7 cellular contexts compared by ENCODE assay signal in the genomic region with DNA sequence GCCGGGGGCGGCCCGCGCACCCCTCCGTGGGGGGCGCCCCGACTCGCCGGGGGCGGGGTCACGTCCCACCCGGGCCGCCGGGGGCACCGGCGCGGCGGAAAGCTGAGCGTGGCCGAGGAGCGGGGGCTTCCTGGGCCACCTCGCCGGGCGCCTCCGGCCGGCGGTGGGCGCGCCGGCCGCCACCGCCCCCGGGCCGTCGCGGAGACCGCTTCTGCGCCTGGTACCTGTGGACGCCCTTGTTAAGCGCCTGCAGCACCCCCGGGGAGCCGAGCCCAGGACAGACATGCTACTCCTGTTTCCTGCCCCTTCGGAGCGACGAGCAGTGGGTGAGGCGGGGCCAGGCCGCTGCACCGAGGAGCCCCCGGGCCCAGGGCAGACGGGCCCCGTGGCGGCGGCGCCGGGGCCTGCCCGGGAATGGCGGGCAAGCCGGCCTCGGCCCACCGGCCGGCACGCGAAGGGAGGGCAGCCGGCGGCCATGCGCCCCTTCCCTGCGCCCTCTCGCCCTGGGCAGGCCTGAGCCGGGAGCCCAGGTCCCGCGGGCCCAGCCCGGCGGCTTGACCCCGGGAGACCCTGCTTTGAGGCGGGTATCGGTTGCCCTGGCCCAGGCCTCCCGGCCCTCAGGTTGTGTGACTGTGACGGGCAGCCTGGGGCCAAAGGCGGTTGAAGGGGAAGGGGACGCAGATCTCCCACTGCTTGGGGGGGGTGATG. TPM values are rescaled to one million over a fixed set of nuclear protein-coding genes. Genes with fewer than 3 reads are reported as not detected.
DNase-seq lines count a peak whose midpoint lies in the region; ATAC-seq and TF ChIP-seq lines count a peak whose summit lies in the region.

No MANE protein-coding gene starts in this region.

- intact Hi-C loops in sciatic nerve (cut with DNase I): no loop called here

- peak overlapping the region; percentile 86 for H2AFZ ChIP-seq in hepatocyte

- WGBS in hepatocyte (ENCODE audit: low lambda C conversion rate, missing lambda C conversion rate): 5% methylated on average over 38 of the region's 80 CpGs

- no peaks in the 10 kb centered on the region for H3K9me2 ChIP-seq in hepatocyte (replicated peaks; ENCODE audit: insufficient read depth)

- no peak for TF ChIP-seq CTCF in hepatocyte (IDR thresholded peaks at IDR 0.05; ENCODE audit: poor library complexity)

- H4K20me1 ChIP-seq in hepatocyte (ENCODE audit: insufficient read depth, poor library complexity, severe bottlenecking): peaks cover 34% of the 10 kb centered on the region

- H3K9ac ChIP-seq in SK-N-MC (ENCODE audit: insufficient read length): no peak overlapping the region

- H3K36me3 ChIP-seq in SK-N-MC (ENCODE audit: insufficient read depth, low read length) (peaks cover 6% of the 10 kb centered on the region), hepatocyte (replicated peaks; ENCODE audit: insufficient read depth, low read depth) (no peaks in the 10 kb centered on the region)

- H3K4me1 ChIP-seq in hepatocyte (ENCODE audit: insufficient read depth): peaks cover 16% of the 10 kb centered on the region

- peak overlapping the region; percentile 86 for H3K4me2 ChIP-seq in hepatocyte

- ATAC-seq in GM18868 (IDR thresholded peaks at IDR 0.05; ENCODE audit: unreplicated experiment): peak; percentile 9
- ATAC-seq in HG02973 (IDR thresholded peaks at IDR 0.05; ENCODE audit: unreplicated experiment): peak; percentile 9
- ATAC-seq in sciatic nerve: no peak

- H3K4me3 ChIP-seq in SK-N-MC (no peak overlapping the region), hepatocyte (peak overlapping the region; percentile 28)

- H3K79me2 ChIP-seq in hepatocyte: peaks cover 36% of the 10 kb centered on the region

- H3K27ac ChIP-seq in SK-N-MC (peak overlapping the region; percentile 75; the same call in 1 of the 2 replicates), hepatocyte (peak overlapping the region; percentile 99)

- H3K9me3 ChIP-seq in SK-N-MC (ENCODE audit: low read depth, low read length) (no peaks in the 10 kb centered on the region), hepatocyte (ENCODE audit: low read depth) (no peaks in the 10 kb centered on the region)

- no peaks in the 10 kb centered on the region for H3K27me3 ChIP-seq in hepatocyte

- no peak for DNase-seq in SK-N-MC (ENCODE audit: low read depth, low spot score)
- peak; percentile 17 for DNase-seq in amniotic epithelial cell (ENCODE audit: low read depth)
- peak; percentile 65 for DNase-seq in hepatocyte (ENCODE audit: low spot score)
- DNase-seq in sciatic nerve (ENCODE audit: low spot score): peak; percentile 73
- DNase-seq in GM19240 (ENCODE audit: insufficient read length, low spot score): no peak

RNA-seq across cellular contexts. Expression of a gene that starts 0.8 kb away (rescaled TPM):
- total RNA-seq in hepatocyte (41.3 and 51.2 TPM in 2 replicates), sciatic nerve (92.8 TPM)
- 18.7 and 19.7 TPM in 2 replicates for polyA plus RNA-seq in hepatocyte

Comparison
In these comparisons a context has a peak if more than half of its experiments do, and no peak if none do; other contexts are left out.
1. DNase-seq: peak in amniotic epithelial cell (single experiment), hepatocyte (single experiment) and sciatic nerve (single experiment); none in SK-N-MC (single experiment) and GM19240 (single experiment).